21 cellular contexts compared by ENCODE assay signal in genomic region chr2:134468776-134469175, GRCh38.
"Had no signal": no experiment of that assay in that cellular context is flagged by ENCODE, and none has a peak within 500 bp of the region (broad histone marks: within the 10 kb centered on the region; RNA-seq: fewer than 3 reads in every experiment).

No MANE protein-coding gene starts in this region.

- DNase-seq: dorsolateral prefrontal cortex; effector CD4-positive, alpha-beta T cell; kidney; mesenchymal stem cell; mucosa of descending colon; naive B cell; ovary; posterior cingulate gyrus; retina; right lobe of liver; stimulated activated CD4-positive, alpha-beta T cell treated with anti-CD3 and anti-CD28 coated beads, Interleukin-12 subunit alpha, Interleukin-12 subunit beta, amount 100 ng/mL, for 4 hours; stimulated activated CD4-positive, alpha-beta T cell treated with anti-CD3 and anti-CD28 coated beads, Interleukin-1b, Interleukin-23, amount 100 ng/mL, for 48 hours; stimulated activated CD4-positive, alpha-beta T cell treated with anti-CD3 and anti-CD28 coated beads, Interleukin-4, amount 100 ng/mL, for 1 hour; stimulated activated CD8-positive, alpha-beta memory T cell treated with anti-CD3 and anti-CD28 coated beads, Interleukin-4, amount 100 ng/mL, for 48 hours; stimulated activated naive CD4-positive, alpha-beta T cell; stimulated activated naive CD8-positive, alpha-beta T cell treated with anti-CD3 and anti-CD28 coated beads, Interleukin-15, amount 100 ng/mL, for 72 hours; thyroid gland had no signal

- H3K27me3 ChIP-seq: dorsolateral prefrontal cortex, ovary, right lobe of liver, thyroid gland, vagina had no signal

- H3K27ac ChIP-seq: dorsolateral prefrontal cortex, ovary, right lobe of liver, thyroid gland, vagina had no signal

- H3K4me3 ChIP-seq: dorsolateral prefrontal cortex, mucosa of descending colon, ovary, right lobe of liver, smooth muscle cell, thyroid gland, vagina had no signal

- H3K36me3 ChIP-seq: ovary, right lobe of liver, thyroid gland, vagina had no signal

- H3K9me3 ChIP-seq: mucosa of descending colon, ovary, right lobe of liver, thyroid gland, vagina had no signal

- ATAC-seq: left lobe of liver; natural killer cell treated with Interleukin-12 subunit alpha and Interleukin-12 subunit beta and Interleukin-15 and Interleukin-18, amount 100 ng/mL, for 72 hours; right lobe of liver; stimulated activated naive CD8-positive, alpha-beta T cell treated with anti-CD3 and anti-CD28 coated beads, Interleukin-15, amount 100 ng/mL, for 72 hours had no signal

- H3K4me1 ChIP-seq: right lobe of liver, thyroid gland, vagina had no signal
